Comparison of ENCODE assay signal across 7 cellular contexts in genomic region chr9:8389531-8389930, GRCh38.
"Had no signal": no experiment of that assay in that cellular context is flagged by ENCODE, and none has a peak within 500 bp of the region (broad histone marks: within the 10 kb centered on the region; RNA-seq: fewer than 3 reads in every experiment).

No MANE protein-coding gene starts in this region.

- DNase-seq: GM23248, GOT3, H7, HFFc6 had no signal

- H3K9ac ChIP-seq: GM23248 had no signal

- H3K27ac ChIP-seq: GM23248 had no signal

- H2AFZ ChIP-seq: GM23248 had no signal

- H3K36me3 Mint-ChIP-seq: IgD-negative memory B cell had no signal

- H3K9me3 ChIP-seq: HAP-1 had no signal

- H3K4me3 ChIP-seq: GM23248, HAP-1 had no signal

- H3K4me1 Mint-ChIP-seq: IgD-negative memory B cell had no signal

- H3K27ac Mint-ChIP-seq: HFFc6, IgD-negative memory B cell had no signal

- H3K4me3 Mint-ChIP-seq: HFFc6, IgD-negative memory B cell had no signal

- ATAC-seq: HCT116 had no signal

- H3K4me1 ChIP-seq: HAP-1 had no signal

- H3K36me3 ChIP-seq: HAP-1 had no signal
